9 cellular contexts compared by ENCODE assay signal in genomic region chr22:26479792-26480610, GRCh38. TPM values are rescaled to one million over a fixed set of nuclear protein-coding genes. Genes with fewer than 3 reads are reported as not detected.
A peak's percentile ranks its signal among the peaks of the same experiment; 100 is the strongest.
DNase-seq lines count a peak whose midpoint lies in the region; ATAC-seq and TF ChIP-seq lines count a peak whose summit lies in the region.
"Had no signal": no experiment of that assay in that cellular context is flagged by ENCODE, and none has a peak within 500 bp of the region (broad histone marks: within the 10 kb centered on the region; RNA-seq: fewer than 3 reads in every experiment).

No MANE protein-coding gene starts in this region.

- peak overlapping the region; percentile 93 for H3K4me3 Mint-ChIP-seq in activated CD4-positive, alpha-beta memory T cell treated with anti-CD3 and anti-CD28 coated beads, Interleukin-2, amount 10 ng/mL, durations not matched to agents 7 days and 5 days

- WGBS in HUES64: 93% methylated on average over 12 of the region's 12 CpGs
- 38% methylated on average over 12 of the region's 12 CpGs for WGBS in right lobe of liver (ENCODE audit: insufficient coverage, low coverage, low lambda C conversion rate, missing lambda C conversion rate)

- no peaks in the 10 kb centered on the region for H3K27me3 ChIP-seq in BLaER1 treated with 17β-estradiol and CSF1 and Interleukin-3, amounts not matched to agents 10 nM and 100 nM
- H3K27me3 ChIP-seq in HUES64 (ENCODE audit: insufficient read depth, low read length) (no peaks in the 10 kb centered on the region), right lobe of liver (no peaks in the 10 kb centered on the region)

- H3K27me3 Mint-ChIP-seq in activated CD4-positive, alpha-beta memory T cell treated with anti-CD3 and anti-CD28 coated beads, Interleukin-2, amount 10 ng/mL, durations not matched to agents 7 days and 5 days: no peaks in the 10 kb centered on the region

- ATAC-seq in right lobe of liver: peak; percentile 29 to 57 (median 35)

- peak overlapping the region; percentile 85 to 92 (median 90) for H3K9ac ChIP-seq in BLaER1 treated with 17β-estradiol and CSF1 and Interleukin-3, amounts not matched to agents 10 nM and 100 nM
- H3K9ac ChIP-seq in HUES64 (ENCODE audit: low read depth, low read length): peak overlapping the region; percentile 18

- in situ Hi-C loops in G401 (cut with HindIII; ENCODE audit: low sequenced_read_pairs): no loop called here

- H3K9me3 Mint-ChIP-seq in activated CD4-positive, alpha-beta memory T cell treated with anti-CD3 and anti-CD28 coated beads, Interleukin-2, amount 10 ng/mL, durations not matched to agents 7 days and 5 days: no peaks in the 10 kb centered on the region

- TF ChIP-seq CTCF in right lobe of liver (IDR thresholded peaks at IDR 0.05): no peak

- peaks cover 0 to 7% (median 0%) of the 10 kb centered on the region in 11 experiments; a peak in 2 of 22 replicates for H4K20me1 ChIP-seq in BLaER1 treated with 17β-estradiol and CSF1 and Interleukin-3, amounts not matched to agents 10 nM and 100 nM

- no peak for TF ChIP-seq POLR2A in right lobe of liver (IDR thresholded peaks at IDR 0.05)

- intact Hi-C loops in right lobe of liver (cut with DNase I): no loop called here

- H3K4me3 ChIP-seq in BLaER1 treated with 17β-estradiol and CSF1 and Interleukin-3, amounts not matched to agents 10 nM and 100 nM: peak overlapping the region; percentile 73 to 95 (median 76)
- H3K4me3 ChIP-seq in HUES64 (ENCODE audit: low read length) (peak overlapping the region; percentile 18; the same call in 1 of the 2 replicates), right lobe of liver (peak overlapping the region in 1 of 3 donors; percentile 39)

- peaks cover 46% of the 10 kb centered on the region for H3K36me3 Mint-ChIP-seq in activated CD4-positive, alpha-beta memory T cell treated with anti-CD3 and anti-CD28 coated beads, Interleukin-2, amount 10 ng/mL, durations not matched to agents 7 days and 5 days (ENCODE audit: low read depth)

- H3K4me2 ChIP-seq in BLaER1 treated with 17β-estradiol and CSF1 and Interleukin-3, amounts not matched to agents 10 nM and 100 nM: peak overlapping the region; percentile 92 to 98 (median 96)

- POLR2A ChIA-PET in activated CD4-positive, alpha-beta memory T cell treated with anti-CD3 and anti-CD28 coated beads, Interleukin-2, amount 10 ng/mL, durations not matched to agents 7 days and 5 days (lab: Charles Lee): interaction anchor here (0.9 to 2.0 kb wide), 7 partner anchors 14 to 194 kb away, joined by 3 to 17 read pairs (median 5); partner anchors contain the start of gene MIAT

- no peaks in the 10 kb centered on the region for H3K9me3 ChIP-seq in BLaER1 treated with 17β-estradiol and CSF1 and Interleukin-3, amounts not matched to agents 10 nM and 100 nM (replicated peaks in 1 of 11)
- H3K9me3 ChIP-seq in HUES64 (ENCODE audit: insufficient read depth, low read depth, low read length): no peaks in the 10 kb centered on the region
- no peaks in the 10 kb centered on the region for H3K9me3 ChIP-seq in right lobe of liver

- CTCF ChIA-PET in activated CD4-positive, alpha-beta memory T cell treated with anti-CD3 and anti-CD28 coated beads, Interleukin-2, amount 10 ng/mL, durations not matched to agents 7 days and 5 days (lab: Charles Lee): interaction anchor here (0.7 to 2.0 kb wide), 6 partner anchors 13 to 199 kb away, joined by 3 to 6 read pairs (median 5); no protein-coding TSS in a partner anchor

- H3K27ac Mint-ChIP-seq in activated CD4-positive, alpha-beta memory T cell treated with anti-CD3 and anti-CD28 coated beads, Interleukin-2, amount 10 ng/mL, durations not matched to agents 7 days and 5 days: peak overlapping the region; percentile 71

- peak overlapping the region; percentile 48 to 97 (median 91); a peak in 21 of 22 replicates for H3K27ac ChIP-seq in BLaER1 treated with 17β-estradiol and CSF1 and Interleukin-3, amounts not matched to agents 10 nM and 100 nM
- H3K27ac ChIP-seq in HUES64 (ENCODE audit: low read depth, low read length) (no peak overlapping the region), right lobe of liver (peak overlapping the region; percentile 49 to 65 (median 49))

- no peak for DNase-seq in activated CD4-positive, alpha-beta memory T cell treated with anti-CD3 and anti-CD28 coated beads, Interleukin-2, amount 10 ng/mL, durations not matched to agents 7 days and 5 days
- no peak for DNase-seq in right lobe of liver
- DNase-seq in stimulated activated CD4-positive, alpha-beta T cell treated with anti-CD3 and anti-CD28 coated beads, Interleukin-15, amount 100 ng/mL, for 24 hours: no peak
- no peak for DNase-seq in G401 (ENCODE audit: low spot score)
- no peak for DNase-seq in NCI-H1930 (lab: John Stamatoyannopoulos, UW)
- DNase-seq in NCI-H1694 treated with DMSO at 0.1 percent for 48 hours (lab: John Stamatoyannopoulos, UW): no peak
- DNase-seq: activated CD4-positive, alpha-beta T cell treated with anti-CD3 and anti-CD28 coated beads for 1 hour had no signal

- peaks cover 0 to 44% (median 15%) of the 10 kb centered on the region in 11 experiments; a peak in 14 of 22 replicates for H3K36me3 ChIP-seq in BLaER1 treated with 17β-estradiol and CSF1 and Interleukin-3, amounts not matched to agents 10 nM and 100 nM
- H3K36me3 ChIP-seq in HUES64 (ENCODE audit: insufficient read depth, low read length) (peaks cover 53% of the 10 kb centered on the region), right lobe of liver (peaks cover 0 to 29% (median 3%) of the 10 kb centered on the region in 4 donors)

- H3K4me1 Mint-ChIP-seq in activated CD4-positive, alpha-beta memory T cell treated with anti-CD3 and anti-CD28 coated beads, Interleukin-2, amount 10 ng/mL, durations not matched to agents 7 days and 5 days: peaks cover 73% of the 10 kb centered on the region

- H3K4me1 ChIP-seq in BLaER1 treated with 17β-estradiol and CSF1 and Interleukin-3, amounts not matched to agents 10 nM and 100 nM: peaks cover 21 to 90% (median 78%) of the 10 kb centered on the region in 10 experiments; a peak in 19 of 20 replicates
- H3K4me1 ChIP-seq in HUES64 (ENCODE audit: insufficient read depth, low read length): peaks cover 25% of the 10 kb centered on the region
- H3K4me1 ChIP-seq in right lobe of liver: peaks cover 0 to 33% (median 10%) of the 10 kb centered on the region in 4 donors

RNA-seq across cellular contexts. Expression of gene HPS4, which starts 3.6 kb away (rescaled TPM):
- polyA plus RNA-seq in HUES64 (2013, experiment 1 of 2): 23.6 TPM
- polyA plus RNA-seq in HUES64 (2013, experiment 2 of 2): 24.5 TPM
- 10 to 100 TPM; 37.3 to 37.6 TPM for total RNA-seq in activated CD4-positive, alpha-beta memory T cell treated with anti-CD3 and anti-CD28 coated beads, Interleukin-2, amount 10 ng/mL, durations not matched to agents 7 days and 5 days
- 10 to 100 TPM; 10.7 to 13.8 (median 12.6) TPM for total RNA-seq in right lobe of liver
- total RNA-seq in G401 (2014; rRNA removed; shearing (Covaris generic)): 23.6 and 32.7 TPM in 2 replicates

RNA-seq across cellular contexts. Expression of gene SRRD, which starts 3.7 kb away (rescaled TPM):
- polyA plus RNA-seq in HUES64 (2013, experiment 1 of 2): 26.1 TPM
- 19.8 TPM for polyA plus RNA-seq in HUES64 (2013, experiment 2 of 2)
- total RNA-seq in activated CD4-positive, alpha-beta memory T cell treated with anti-CD3 and anti-CD28 coated beads, Interleukin-2, amount 10 ng/mL, durations not matched to agents 7 days and 5 days: 10 to 100 TPM; 17.5 TPM
- 10 to 100 TPM; 11.4 to 15.2 (median 11.8) TPM for total RNA-seq in right lobe of liver
- 32.4 and 47.1 TPM in 2 replicates for total RNA-seq in G401 (2014; rRNA removed; shearing (Covaris generic))

RNA-seq across cellular contexts. Expression of gene TFIP11, which starts 32.3 kb away (rescaled TPM):
- 17.7 TPM for polyA plus RNA-seq in HUES64 (2013, experiment 1 of 2)
- polyA plus RNA-seq in HUES64 (2013, experiment 2 of 2): 17.1 TPM
- 10 to 100 TPM; 50.8 to 55.5 TPM for total RNA-seq in activated CD4-positive, alpha-beta memory T cell treated with anti-CD3 and anti-CD28 coated beads, Interleukin-2, amount 10 ng/mL, durations not matched to agents 7 days and 5 days
- 10 to 100 TPM; 17.0 to 24.1 (median 21.6) TPM for total RNA-seq in right lobe of liver
- total RNA-seq in G401 (2014; rRNA removed; shearing (Covaris generic)): 39.1 and 60.0 TPM in 2 replicates

RNA-seq across cellular contexts. Expression of gene ASPHD2, which starts 50.9 kb away (rescaled TPM):
- 6.9 TPM for polyA plus RNA-seq in HUES64 (2013, experiment 1 of 2)
- 9.3 TPM for polyA plus RNA-seq in HUES64 (2013, experiment 2 of 2)
- 10 to 100 TPM; 11.8 to 12.7 TPM for total RNA-seq in activated CD4-positive, alpha-beta memory T cell treated with anti-CD3 and anti-CD28 coated beads, Interleukin-2, amount 10 ng/mL, durations not matched to agents 7 days and 5 days
- total RNA-seq in right lobe of liver: under 1 TPM in 3 of 6 experiments, not detected in 3; 0.07 to 0.38 (median 0.12) TPM
- 2.8 and 3.2 TPM in 2 replicates for total RNA-seq in G401 (2014; rRNA removed; shearing (Covaris generic))
